Comparison of ENCODE assay signal across 8 cellular contexts in genomic region chr5:150561571-150562295, GRCh38.
"Had no signal": no experiment of that assay in that cellular context is flagged by ENCODE, and none has a peak within 500 bp of the region (broad histone marks: within the 10 kb centered on the region; RNA-seq: fewer than 3 reads in every experiment).

No MANE protein-coding gene starts in this region.

- H3K4me3 ChIP-seq: ascending aorta, breast epithelium, heart left ventricle, suprapubic skin, transverse colon, vagina had no signal

- H3K36me3 ChIP-seq: ascending aorta, breast epithelium, transverse colon, vagina had no signal

- H3K4me1 ChIP-seq: vagina had no signal

- DNase-seq: cortex of kidney had no signal

- H3K27me3 ChIP-seq: ascending aorta, breast epithelium, heart left ventricle, neutrophil, suprapubic skin, transverse colon, vagina had no signal

- H3K9me3 ChIP-seq: ascending aorta, breast epithelium, neutrophil, suprapubic skin, transverse colon, vagina had no signal

- H3K27ac ChIP-seq: ascending aorta, breast epithelium, heart left ventricle, neutrophil, suprapubic skin, transverse colon, vagina had no signal
